10 cellular contexts compared by ENCODE assay signal in genomic region chr15:35674873-35675781, GRCh38.
A peak's percentile ranks its signal among the peaks of the same experiment; 100 is the strongest.
DNase-seq lines count a peak whose midpoint lies in the region; ATAC-seq and TF ChIP-seq lines count a peak whose summit lies in the region.
"Had no signal": no experiment of that assay in that cellular context is flagged by ENCODE, and none has a peak within 500 bp of the region (broad histone marks: within the 10 kb centered on the region; RNA-seq: fewer than 3 reads in every experiment).

No MANE protein-coding gene starts in this region.

- H3K9me3 ChIP-seq in colonic mucosa (no peaks in the 10 kb centered on the region), aorta (ENCODE audit: control insufficient read depth, low read length) (no peaks in the 10 kb centered on the region)

- H3K27me3 ChIP-seq in brain microvascular endothelial cell (replicated peaks) (no peaks in the 10 kb centered on the region), colonic mucosa (no peaks in the 10 kb centered on the region), aorta (ENCODE audit: control insufficient read depth in 1 of 2, insufficient read depth in 2 of 2, low read length in 1 of 2) (no peaks in the 10 kb centered on the region)

- intact Hi-C loops in posterior vena cava (cut with DNase I) (no loop called here), colonic mucosa (cut with DNase I) (no loop called here), aorta (cut with DNase I) (loop anchor here in 1 of 2 donors (5.0 kb wide), 1 partner anchor 48 kb away; no protein-coding TSS in a partner anchor)

- WGBS in aorta, 2 donors = 78 to 79% methylated on average over 8 of the region's 8 CpGs

- H3K9ac ChIP-seq in colonic mucosa (ENCODE audit: low read depth in 2 of 2, low read length in 2 of 2) = no peak overlapping the region

- no peak for TF ChIP-seq CTCF in brain microvascular endothelial cell (IDR thresholded peaks at IDR 0.05; ENCODE audit: low read depth, low read length, missing control alignments)
- TF ChIP-seq CTCF in colonic mucosa (IDR thresholded peaks at IDR 0.05) = no peak

- ATAC-seq in GM18858 (IDR thresholded peaks at IDR 0.05; ENCODE audit: unreplicated experiment) (no peak), aorta (ENCODE audit: low FRiP score) (no peak)
- ATAC-seq: stimulated activated naive CD8-positive, alpha-beta T cell treated with anti-CD3 and anti-CD28 coated beads, Interleukin-15, amount 100 ng/mL, for 72 hours had no signal

- peak; percentile 62 for DNase-seq in AG20443 (ENCODE audit: low spot score)
- peak; percentile 42 for DNase-seq in LHCN-M2 (ENCODE audit: low read depth)
- peak; percentile 58 for DNase-seq in brain microvascular endothelial cell
- peak; percentile 29 for DNase-seq in left kidney (ENCODE audit: low read depth, low spot score)
- DNase-seq in posterior vena cava (ENCODE audit: low spot score) = no peak
- no peak for DNase-seq in colonic mucosa
- DNase-seq in aorta = no peak
- DNase-seq: activated CD4-positive, CD25-positive, alpha-beta regulatory T cell treated with anti-CD3 and anti-CD28 coated beads, Interleukin-2, amount 50 U/mL, for 72 hours; stimulated activated naive CD8-positive, alpha-beta T cell treated with anti-CD3 and anti-CD28 coated beads, Interleukin-15, amount 100 ng/mL, for 72 hours had no signal

- H3K27ac ChIP-seq in brain microvascular endothelial cell = no peak overlapping the region
- no peak overlapping the region for H3K27ac ChIP-seq in colonic mucosa
- no peak overlapping the region for H3K27ac ChIP-seq in aorta (ENCODE audit: low read depth in 1 of 2, low read length in 2 of 2)

- H3K36me3 ChIP-seq in brain microvascular endothelial cell (replicated peaks) = no peaks in the 10 kb centered on the region
- no peaks in the 10 kb centered on the region for H3K36me3 ChIP-seq in colonic mucosa
- H3K36me3 ChIP-seq in aorta (ENCODE audit: control insufficient read depth in 1 of 2, insufficient read depth in 2 of 2, low read length in 1 of 2) = no peaks in the 10 kb centered on the region

- no peak overlapping the region for H3K4me3 ChIP-seq in brain microvascular endothelial cell (ENCODE audit: low read depth, low read length)
- no peak overlapping the region for H3K4me3 ChIP-seq in colonic mucosa
- H3K4me3 ChIP-seq in aorta (ENCODE audit: low read length in 2 of 2) = no peak overlapping the region

- no peaks in the 10 kb centered on the region for H3K4me1 ChIP-seq in colonic mucosa
- H3K4me1 ChIP-seq in aorta (ENCODE audit: control insufficient read depth in 1 of 2, insufficient read depth in 2 of 2, low read length in 2 of 2) = no peaks in the 10 kb centered on the region

- in situ Hi-C loops in brain microvascular endothelial cell (cut with HindIII; ENCODE audit: low pct_ligation_motif_present, low sequenced_read_pairs) = no loop called here

Comparison
In these comparisons a context has a peak if more than half of its experiments do, and no peak if none do; other contexts are left out.
1. DNase-seq: peak in AG20443 (single experiment), LHCN-M2 (single experiment), brain microvascular endothelial cell (single experiment) and left kidney (single experiment); none in posterior vena cava (single experiment), colonic mucosa (single experiment) and aorta (0 of 2).